1 cellular context compared by ENCODE assay signal in genomic region chr14:77040309-77040994, GRCh38.
TF ChIP-seq lines count a peak whose summit lies in the region.

No MANE protein-coding gene starts in this region.

TF ChIP-seq in HepG2, 621 proteins besides CTCF, POLR2A, EP300 and RAD21 (continued from another document and continues in another):
- TF ChIP-seq REST (IDR thresholded peaks at IDR 0.05; ENCODE audit: borderline replicate concordance in 1 of 2, low read depth in 1 of 2, low read length in 2 of 2) = peak in 1 of 2 experiments; percentile 7; a peak in 1 of 4 replicates
- TF ChIP-seq MZF1 (CRISPR knock-in tag; IDR thresholded peaks at IDR 0.05; ENCODE audit: borderline replicate concordance) = no peak
- TF ChIP-seq TBX2 (CRISPR knock-in tag; IDR thresholded peaks at IDR 0.05; ENCODE audit: borderline replicate concordance) = peak; percentile 33
- TF ChIP-seq POGZ (CRISPR knock-in tag; IDR thresholded peaks at IDR 0.05) = peak; percentile 35; the same call in 1 of the 2 replicates
- no peak for TF ChIP-seq FOXA1 (IDR thresholded peaks at IDR 0.05)
- 0 out of 2 replicates have a peak, but pooled peaks have one; percentile 5 for TF ChIP-seq FOXA1 (CRISPR knock-in tag; IDR thresholded peaks at IDR 0.05)
- TF ChIP-seq ZNF263 (CRISPR knock-in tag; IDR thresholded peaks at IDR 0.05) = peak; percentile 84
- TF ChIP-seq ZNF44 (CRISPR knock-in tag; IDR thresholded peaks at IDR 0.05) = 0 out of 2 replicates have a peak, but pooled peaks have one; percentile 42
- TF ChIP-seq IRF9 (CRISPR knock-in tag; IDR thresholded peaks at IDR 0.05; ENCODE audit: borderline replicate concordance) = 0 out of 2 replicates have a peak, but pooled peaks have one; percentile 17
- peak; percentile 95 for TF ChIP-seq SAP130 (CRISPR knock-in tag; IDR thresholded peaks at IDR 0.05; ENCODE audit: low read depth)
- peak; percentile 69; the same call in 1 of the 2 replicates for TF ChIP-seq HDAC2 (CRISPR knock-in tag; IDR thresholded peaks at IDR 0.05)
- 0 out of 2 replicates have a peak, but pooled peaks have one; percentile 10 for TF ChIP-seq ZNF629 (CRISPR knock-in tag; conservative IDR thresholded peaks at IDR 0.05)
- TF ChIP-seq NR2F1 (CRISPR knock-in tag; IDR thresholded peaks at IDR 0.05) = 0 out of 4 replicates have a peak, but pooled peaks of 1 of the 2 experiments have one; percentile 15
- TF ChIP-seq ZUFSP (CRISPR knock-in tag; IDR thresholded peaks at IDR 0.05; ENCODE audit: borderline replicate concordance) = no peak
- no peak for TF ChIP-seq FOXP1 (IDR thresholded peaks at IDR 0.05)
- TF ChIP-seq FOXP1 (CRISPR knock-in tag; IDR thresholded peaks at IDR 0.05) = no peak; the same call in 1 of the 2 replicates
- 0 out of 2 replicates have a peak, but pooled peaks have one; percentile 66 for TF ChIP-seq ERF (CRISPR knock-in tag; IDR thresholded peaks at IDR 0.05)
- TF ChIP-seq TAF1 (CRISPR knock-in tag; IDR thresholded peaks at IDR 0.05) = peak; percentile 36; the same call in 1 of the 2 replicates
- TF ChIP-seq ZNF143 (CRISPR knock-in tag; IDR thresholded peaks at IDR 0.05) = peak; percentile 87
- TF ChIP-seq DMAP1 (CRISPR knock-in tag; IDR thresholded peaks at IDR 0.05) = peak; percentile 68; the same call in 1 of the 2 replicates
- peak; percentile 83 for TF ChIP-seq HDAC1 (CRISPR knock-in tag; IDR thresholded peaks at IDR 0.05)
- peak; percentile 96 for TF ChIP-seq RFX1 (IDR thresholded peaks at IDR 0.05)
- TF ChIP-seq E2F1 (CRISPR knock-in tag; IDR thresholded peaks at IDR 0.05) = no peak
- TF ChIP-seq TEF (CRISPR knock-in tag; IDR thresholded peaks at IDR 0.05) = no peak
- TF ChIP-seq ZNF740 (CRISPR knock-in tag; IDR thresholded peaks at IDR 0.05) = 0 out of 2 replicates have a peak, but pooled peaks have one; percentile 52
- TF ChIP-seq ZNF607 (CRISPR knock-in tag; IDR thresholded peaks at IDR 0.05; ENCODE audit: borderline replicate concordance) = 0 out of 2 replicates have a peak, but pooled peaks have one; percentile 23
- TF ChIP-seq CREM (IDR thresholded peaks at IDR 0.05) = peak; percentile 40; the same call in 1 of the 2 replicates
- TF ChIP-seq CREM (CRISPR knock-in tag; IDR thresholded peaks at IDR 0.05) = no peak
- TF ChIP-seq RFX3 (CRISPR knock-in tag; IDR thresholded peaks at IDR 0.05) = peak; percentile 96
- TF ChIP-seq FOXP4 (CRISPR knock-in tag; IDR thresholded peaks at IDR 0.05) = peak; percentile 71
- TF ChIP-seq ZNF350 (CRISPR knock-in tag; IDR thresholded peaks at IDR 0.05; ENCODE audit: borderline replicate concordance, low read depth) = peak; percentile 44; the same call in 1 of the 2 replicates
- no peak for TF ChIP-seq ZNF709 (CRISPR knock-in tag; IDR thresholded peaks at IDR 0.05)
- peak; percentile 89 for TF ChIP-seq SALL1 (CRISPR knock-in tag; IDR thresholded peaks at IDR 0.05)
- TF ChIP-seq NCOR1 (IDR thresholded peaks at IDR 0.05; ENCODE audit: borderline replicate concordance, low read length) = peak; percentile 66; the same call in 1 of the 2 replicates
- TF ChIP-seq BCL6 (CRISPR knock-in tag; IDR thresholded peaks at IDR 0.05) = peak; percentile 64; the same call in 1 of the 2 replicates
- TF ChIP-seq RNF2 (conservative IDR thresholded peaks at IDR 0.05; ENCODE audit: low read depth) = no peak
- TF ChIP-seq U2AF2 (IDR thresholded peaks at IDR 0.05; ENCODE audit: low read depth, low read length) = peak; percentile 92
- TF ChIP-seq FOXC1 (CRISPR knock-in tag; IDR thresholded peaks at IDR 0.05; ENCODE audit: borderline replicate concordance) = peak; percentile 52
- TF ChIP-seq TCF7 (IDR thresholded peaks at IDR 0.05; ENCODE audit: low read depth) = 0 out of 2 replicates have a peak, but pooled peaks have one; percentile 12
- 0 out of 2 replicates have a peak, but pooled peaks have one; percentile 25 for TF ChIP-seq HIC2 (CRISPR knock-in tag; IDR thresholded peaks at IDR 0.05; ENCODE audit: low read depth)
- TF ChIP-seq CEBPG (CRISPR knock-in tag; IDR thresholded peaks at IDR 0.05) = peak; percentile 63
- no peak; the same call in 1 of the 2 replicates for TF ChIP-seq LCORL (IDR thresholded peaks at IDR 0.05)
- TF ChIP-seq LCORL (CRISPR knock-in tag; IDR thresholded peaks at IDR 0.05) = peak; percentile 68
- TF ChIP-seq THAP11 (CRISPR knock-in tag; IDR thresholded peaks at IDR 0.05) = peak; percentile 72
- TF ChIP-seq ZZZ3 (CRISPR knock-in tag; IDR thresholded peaks at IDR 0.05; ENCODE audit: borderline replicate concordance) = no peak
- TF ChIP-seq MIER2 (CRISPR knock-in tag; IDR thresholded peaks at IDR 0.05) = peak; percentile 32; the same call in 1 of the 2 replicates
- TF ChIP-seq MED13 (CRISPR knock-in tag; IDR thresholded peaks at IDR 0.05) = 0 out of 2 replicates have a peak, but pooled peaks have one; percentile 48
- peak; percentile 66 for TF ChIP-seq NCOA2 (CRISPR knock-in tag; IDR thresholded peaks at IDR 0.05)
- TF ChIP-seq ZBTB3 (CRISPR knock-in tag; IDR thresholded peaks at IDR 0.05; ENCODE audit: borderline replicate concordance, low read depth) = no peak
- TF ChIP-seq ZBTB33 (CRISPR knock-in tag; IDR thresholded peaks at IDR 0.05) = no peak
- peak; percentile 61; the same call in 1 of the 2 replicates for TF ChIP-seq HMG20B (CRISPR knock-in tag; conservative IDR thresholded peaks at IDR 0.05)
- TF ChIP-seq PATZ1 (CRISPR knock-in tag; IDR thresholded peaks at IDR 0.05) = peak; percentile 68
- peak; percentile 17; the same call in 1 of the 2 replicates for TF ChIP-seq NFYC (CRISPR knock-in tag; IDR thresholded peaks at IDR 0.05)
